Comparison of ENCODE assay signal across 8 cellular contexts in genomic region chr4:39638358-39639239, GRCh38. TPM values are rescaled to one million over a fixed set of nuclear protein-coding genes. Genes with fewer than 3 reads are reported as not detected.
DNase-seq lines count a peak whose midpoint lies in the region; ATAC-seq, FAIRE-seq and TF ChIP-seq lines count a peak whose summit lies in the region.

Gene SMIM14 (minus strand): TSS chr4:39638865. CDS start chr4:39605145, 33,720 bp downstream.

- peak within 1 kb of the TSS; percentile 55 for H3K9ac ChIP-seq in SU-DHL-6 (ENCODE audit: low read length)

- H2AFZ ChIP-seq in SU-DHL-6 (ENCODE audit: low read depth, low read length, severe bottlenecking), result peak within 1 kb of the TSS; percentile 17

- H3K9me3 ChIP-seq in SU-DHL-6 (ENCODE audit: insufficient read depth, low read length) (no peaks in the 10 kb centered on the region), pancreas (no peaks in the 10 kb centered on the region), thyroid gland (no peaks in the 10 kb centered on the region)

- H3K36me3 ChIP-seq in SU-DHL-6 (ENCODE audit: low read length), result no peaks in the 10 kb centered on the region
- no peaks in the 10 kb centered on the region for H3K36me3 ChIP-seq in pancreas
- H3K36me3 ChIP-seq in thyroid gland, result no peaks in the 10 kb centered on the region

- no peak for FAIRE-seq in pancreas (lab: Jason Lieb, UNC)

- H3K4me3 ChIP-seq in SU-DHL-6 (ENCODE audit: insufficient read depth, low read length, poor library complexity, severe bottlenecking) (peak within 1 kb of the TSS; percentile 62), pancreas (peak within 1 kb of the TSS; percentile 73 to 93 (median 85)), thyroid gland (replicated peaks in 1 of 3) (peak within 1 kb of the TSS; percentile 87 to 96 (median 90))

- no peaks in the 10 kb centered on the region for H3K27me3 Mint-ChIP-seq in activated naive CD8-positive, alpha-beta T cell treated with anti-CD3 and anti-CD28 coated beads, Interleukin-2, amount 50 U/mL, for 24 hours

- H3K27me3 ChIP-seq in SU-DHL-6 (ENCODE audit: low read length) (no peaks in the 10 kb centered on the region), pancreas (no peaks in the 10 kb centered on the region), thyroid gland (no peaks in the 10 kb centered on the region)

- H3K4me1 ChIP-seq in pancreas, result peaks cover 6 to 18% (median 14%) of the 10 kb centered on the region in 3 donors
- peaks cover 0 to 27% of the 10 kb centered on the region in 2 donors for H3K4me1 ChIP-seq in thyroid gland

- H3K4me1 Mint-ChIP-seq in activated naive CD8-positive, alpha-beta T cell treated with anti-CD3 and anti-CD28 coated beads, Interleukin-2, amount 50 U/mL, for 24 hours, result peaks cover 45% of the 10 kb centered on the region

- H3K27ac Mint-ChIP-seq in activated naive CD8-positive, alpha-beta T cell treated with anti-CD3 and anti-CD28 coated beads, Interleukin-2, amount 50 U/mL, for 24 hours, result peak within 1 kb of the TSS; percentile 77

- intact Hi-C loops in Right ventricle myocardium inferior (cut with DNase I) (loop anchor here (1.0 to 5.0 kb wide), 5 partner anchors 59 to 418 kb away; partner anchors contain the start of genes LIAS, N4BP2, PDS5A and RPL9), pancreas (cut with DNase I) (no loop called here), thyroid gland (cut with DNase I) (loop anchor here (5.0 kb wide), 1 partner anchor 111 kb away; the partner anchor contains the start of gene UGDH)

- H3K4me2 ChIP-seq in SU-DHL-6 (ENCODE audit: low read depth, low read length, poor library complexity, severe bottlenecking), result peak within 1 kb of the TSS; percentile 63

- TF ChIP-seq CTCF in SU-DHL-6 (IDR thresholded peaks at IDR 0.05; ENCODE audit: insufficient read depth, low read length, poor library complexity, severe bottlenecking) (no peak), pancreas (IDR thresholded peaks at IDR 0.05) (peak in 1 of 4 donors; percentile 8), thyroid gland (IDR thresholded peaks at IDR 0.05) (peak in 4 of 6 experiments; percentile 10 to 57 (median 25))

- no peaks in the 10 kb centered on the region for H3K9me3 Mint-ChIP-seq in activated naive CD8-positive, alpha-beta T cell treated with anti-CD3 and anti-CD28 coated beads, Interleukin-2, amount 50 U/mL, for 24 hours

- peak; percentile 64 for TF ChIP-seq POLR2A in GM10847 (IDR thresholded peaks at IDR 0.05; ENCODE audit: extremely low read depth, insufficient read length)
- peak; percentile 20 to 99 for TF ChIP-seq POLR2A in thyroid gland (IDR thresholded peaks at IDR 0.05)

- H4K20me1 ChIP-seq in SU-DHL-6 (ENCODE audit: low read depth, low read length), result no peaks in the 10 kb centered on the region

- H3K27ac ChIP-seq in SU-DHL-6 (ENCODE audit: low read depth, low read length) (peak within 1 kb of the TSS; percentile 46), pancreas (peak within 1 kb of the TSS; percentile 93 to 99 (median 98)), thyroid gland (peak within 1 kb of the TSS; percentile 94 to 98 (median 95))

- H3K79me2 ChIP-seq in SU-DHL-6 (ENCODE audit: insufficient read depth, low read length), result no peaks in the 10 kb centered on the region

- H3F3A ChIP-seq in SU-DHL-6 (ENCODE audit: insufficient read depth), result peaks cover 47% of the 10 kb centered on the region

- whole genome bisulfite sequencing in pancreas, 2 donors, result 0% methylated on average over 55 to 75 of the region's 75 CpGs
- WGBS in thyroid gland, 2 donors, result 0 to 2% methylated on average over 29 to 32 of the region's 75 CpGs

- DNase-seq in NCI-H1105 treated with DMSO at 0.1 percent for 48 hours (lab: John Stamatoyannopoulos, UW) (peak; percentile 81), Right ventricle myocardium inferior (ENCODE audit: missing footprints) (peak; percentile 99), pancreas (peak; percentile 97 to 99 (median 98)), thyroid gland (peak; percentile 99)
- peak; percentile 91 for DNase-seq in activated naive CD8-positive, alpha-beta T cell treated with anti-CD3 and anti-CD28 coated beads, Interleukin-2, amount 50 U/mL, for 24 hours

- ATAC-seq in HG02623 (IDR thresholded peaks at IDR 0.05; ENCODE audit: unreplicated experiment) (peak; percentile 70), Right ventricle myocardium inferior (peak; percentile 99), pancreas (peak; percentile 90 to 96 (median 96))
- ATAC-seq in activated naive CD8-positive, alpha-beta T cell treated with anti-CD3 and anti-CD28 coated beads, Interleukin-2, amount 50 U/mL, for 24 hours, result peak; percentile 89

- H3K36me3 Mint-ChIP-seq in activated naive CD8-positive, alpha-beta T cell treated with anti-CD3 and anti-CD28 coated beads, Interleukin-2, amount 50 U/mL, for 24 hours (ENCODE audit: low read depth), result no peaks in the 10 kb centered on the region

- no peaks in the 10 kb centered on the region for H3K9me2 ChIP-seq in SU-DHL-6 (replicated peaks; ENCODE audit: insufficient read depth, low read length)

- peak within 1 kb of the TSS; percentile 85 for H3K4me3 Mint-ChIP-seq in activated naive CD8-positive, alpha-beta T cell treated with anti-CD3 and anti-CD28 coated beads, Interleukin-2, amount 50 U/mL, for 24 hours

RNA-seq across cellular contexts. Expression of gene SMIM14, which starts in this region (rescaled TPM):
- total RNA-seq in Right ventricle myocardium inferior, result 11.0 TPM
- total RNA-seq in pancreas, result 10 to 100 TPM; 41.5 to 53.6 (median 46.9) TPM
- polyA plus RNA-seq in pancreas, result 10 to 100 TPM; 14.3 to 22.6 TPM
- 10 to 100 TPM; 52.1 to 72.3 (median 59.2) TPM for total RNA-seq in thyroid gland

Comparison
In these comparisons a context has a peak if more than half of its experiments do, and no peak if none do; other contexts are left out.
1. Peak in every context shown above with its lines: DNase-seq, ATAC-seq, H3K4me3 ChIP-seq and H3K27ac ChIP-seq.
2. H3K27ac ChIP-seq: peak in every context shown above with its lines; median percentile 98 in pancreas; 95 in thyroid gland; 46 in SU-DHL-6.
3. intact Hi-C loops: an anchor here in Right ventricle myocardium inferior (1.0 to 5.0 kb wide) and thyroid gland (5.0 kb wide); none called in pancreas.